In the genomic region with DNA sequence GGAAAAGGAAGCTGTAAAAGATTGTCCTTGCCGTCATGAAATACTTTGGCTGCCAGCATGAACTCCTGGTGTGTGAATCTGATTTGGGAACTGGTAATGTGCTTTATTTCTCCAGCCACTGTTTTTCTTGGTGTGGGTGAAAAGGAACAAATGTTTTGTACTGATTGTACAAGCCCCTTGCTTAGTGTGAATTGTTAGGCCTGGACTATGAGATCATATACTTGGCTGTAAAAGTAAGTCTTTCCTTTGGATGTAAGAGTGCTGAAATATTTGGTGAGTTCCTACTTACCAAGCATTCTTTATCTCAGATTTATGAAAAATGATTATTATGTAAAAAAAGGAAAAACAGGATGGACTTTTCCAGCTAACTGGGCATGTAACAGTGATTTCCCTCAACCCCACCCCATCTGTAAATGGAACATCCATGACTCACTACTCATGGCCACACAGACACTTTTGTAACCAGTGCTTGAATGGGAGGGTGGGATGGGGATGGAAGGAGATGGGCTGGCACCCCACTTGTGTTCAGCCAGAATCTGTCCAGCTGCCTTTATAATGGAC, we compare ENCODE assay signal across 10 cellular contexts. TPM values are rescaled to one million over a fixed set of nuclear protein-coding genes. Genes with fewer than 3 reads are reported as not detected.
DNase-seq lines count a peak whose midpoint lies in the region; ATAC-seq, FAIRE-seq and TF ChIP-seq lines count a peak whose summit lies in the region.
"Had no signal": no experiment of that assay in that cellular context is flagged by ENCODE, and none has a peak within 500 bp of the region (broad histone marks: within the 10 kb centered on the region; RNA-seq: fewer than 3 reads in every experiment).

No MANE protein-coding gene starts in this region.

- DNase-seq in CD1c-positive myeloid dendritic cell (ENCODE audit: extremely low spot score) = peak; percentile 63
- peak in 4 of 7 donors; percentile 31 to 45 (median 34) for DNase-seq in adrenal gland
- DNase-seq in glomerular endothelial cell (ENCODE audit: extremely low read depth, low read depth, low spot score) = peak; percentile 57
- no peak for DNase-seq in osteocyte (ENCODE audit: extremely low spot score, unreplicated experiment)
- no peak for DNase-seq in NCI-H510A treated with DMSO at 0.1 percent for 48 hours (lab: John Stamatoyannopoulos, UW)
- no peak for DNase-seq in HTR-8/SVneo (ENCODE audit: insufficient read length, low spot score)
- DNase-seq in retina = no peak

- H3K27ac ChIP-seq in adrenal gland = peak overlapping the region in 4 of 5 donors; percentile 20 to 80 (median 66)
- H3K27ac ChIP-seq: C4-2B, HL-60 had no signal

- ATAC-seq in activated CD4-positive, CD25-positive, alpha-beta regulatory T cell treated with anti-CD3 and anti-CD28 coated beads, Interleukin-2, amount 50 U/mL, for 24 hours = no peak

- no peak for FAIRE-seq in HTR-8/SVneo (lab: Jason Lieb, UNC)

- H3K9me3 Mint-ChIP-seq in osteocyte (ENCODE audit: unreplicated experiment) = no peaks in the 10 kb centered on the region

- WGBS in adrenal gland, 4 donors = 0 to 25% (median 13%) methylated on average over 1 of the region's 1 CpG

- peaks cover 14 to 54% of the 10 kb centered on the region in 2 donors for H3K4me1 ChIP-seq in adrenal gland (replicated peaks in 1 of 2)

- H3K27me3 Mint-ChIP-seq in osteocyte (ENCODE audit: unreplicated experiment) = no peaks in the 10 kb centered on the region

- H3K27me3 ChIP-seq in adrenal gland = no peaks in the 10 kb centered on the region

- peak overlapping the region; percentile 89 for H3K27ac Mint-ChIP-seq in osteocyte (ENCODE audit: unreplicated experiment)

- peaks cover 38% of the 10 kb centered on the region for H3K4me1 Mint-ChIP-seq in osteocyte (ENCODE audit: unreplicated experiment)

- no peaks in the 10 kb centered on the region for H3K9me3 ChIP-seq in adrenal gland (replicated peaks in 1 of 3)

- no peaks in the 10 kb centered on the region for H3K36me3 ChIP-seq in adrenal gland (replicated peaks in 1 of 2)

- TF ChIP-seq CTCF in adrenal gland (IDR thresholded peaks at IDR 0.05) (no peak), osteocyte (IDR thresholded peaks at IDR 0.05) (no peak)

- no peaks in the 10 kb centered on the region for H3K36me3 Mint-ChIP-seq in osteocyte (ENCODE audit: unreplicated experiment)

- intact Hi-C loops in adrenal gland (cut with DNase I) = loop anchor here in 1 of 2 donors (5.0 kb wide), 1 partner anchor 37 kb away; no protein-coding TSS in a partner anchor

- no peak overlapping the region for H3K4me3 ChIP-seq in adrenal gland

- TF ChIP-seq POLR2A in adrenal gland (IDR thresholded peaks at IDR 0.05) = no peak

- H3K4me3 Mint-ChIP-seq in osteocyte (ENCODE audit: unreplicated experiment) = no peak overlapping the region

RNA-seq across cellular contexts. Expression of a gene that starts 6.3 kb away (rescaled TPM):
- total RNA-seq in adrenal gland = 10 to 100 TPM; 20.3 to 39.4 (median 32.5) TPM
- polyA plus RNA-seq in adrenal gland = 10 to 100 TPM in 2 of 3 donors, 1 to 10 TPM in 1; 3.5 to 13.1 (median 12.4) TPM
- 24.2 and 25.2 TPM in 2 replicates for total RNA-seq in glomerular endothelial cell
- 14.4 and 17.3 TPM in 2 replicates for total RNA-seq in osteocyte

RNA-seq across cellular contexts. Expression of a gene that starts 52.0 kb away (rescaled TPM):
- 10 to 100 TPM; 12.3 to 24.7 (median 20.8) TPM for total RNA-seq in adrenal gland
- polyA plus RNA-seq in adrenal gland = 10 to 100 TPM; 16.8 to 95.6 (median 18.9) TPM
- 33.2 and 35.5 TPM in 2 replicates for total RNA-seq in glomerular endothelial cell
- total RNA-seq in osteocyte = 19.0 and 20.5 TPM in 2 replicates

Comparison
In these comparisons a context has a peak if more than half of its experiments do, and no peak if none do; other contexts are left out.
1. DNase-seq: peak in CD1c-positive myeloid dendritic cell (single experiment), adrenal gland (4 of 7) and glomerular endothelial cell (single experiment); none in osteocyte (single experiment), NCI-H510A treated with DMSO at 0.1 percent for 48 hours (single experiment), HTR-8/SVneo (single experiment) and retina (single experiment).